Comparison of ENCODE assay signal across 10 cellular contexts in genomic region chr9:116686135-116686534, GRCh38. TPM values are rescaled to one million over a fixed set of nuclear protein-coding genes. Genes with fewer than 3 reads are reported as not detected.
DNase-seq lines count a peak whose midpoint lies in the region; ATAC-seq and TF ChIP-seq lines count a peak whose summit lies in the region.
"Had no signal": no experiment of that assay in that cellular context is flagged by ENCODE, and none has a peak within 500 bp of the region (broad histone marks: within the 10 kb centered on the region; RNA-seq: fewer than 3 reads in every experiment).

No MANE protein-coding gene starts in this region.

- H3K9ac ChIP-seq in SU-DHL-6 (ENCODE audit: low read length) (peak overlapping the region; percentile 61), iPS-15b (ENCODE audit: low read depth, low read length) (no peak overlapping the region)

- no peaks in the 10 kb centered on the region for H3K27me3 Mint-ChIP-seq in activated naive CD4-positive, alpha-beta T cell treated with anti-CD3 and anti-CD28 coated beads, Interleukin-2, amount 50 U/mL, for 24 hours
- no peaks in the 10 kb centered on the region for H3K27me3 Mint-ChIP-seq in stimulated activated naive CD8-positive, alpha-beta T cell treated with anti-CD3 and anti-CD28 coated beads, Interleukin-15, amount 100 ng/mL, for 72 hours

- H3K27me3 ChIP-seq in SU-DHL-6 (ENCODE audit: low read length) (no peaks in the 10 kb centered on the region), iPS-15b (ENCODE audit: control insufficient read depth, insufficient read depth, low read length) (peaks cover 14% of the 10 kb centered on the region), BE2C (no peaks in the 10 kb centered on the region)

- H3K4me2 ChIP-seq in SU-DHL-6 (ENCODE audit: low read depth, low read length, poor library complexity, severe bottlenecking), result peak overlapping the region; percentile 68

- peak overlapping the region; percentile 92 for H3K4me3 Mint-ChIP-seq in activated naive CD4-positive, alpha-beta T cell treated with anti-CD3 and anti-CD28 coated beads, Interleukin-2, amount 50 U/mL, for 24 hours
- peak overlapping the region; percentile 90 to 95 for H3K4me3 Mint-ChIP-seq in stimulated activated naive CD8-positive, alpha-beta T cell treated with anti-CD3 and anti-CD28 coated beads, Interleukin-15, amount 100 ng/mL, for 72 hours

- H3K79me2 ChIP-seq in SU-DHL-6 (ENCODE audit: insufficient read depth, low read length), result peaks cover 37% of the 10 kb centered on the region

- H3K36me3 Mint-ChIP-seq in activated naive CD4-positive, alpha-beta T cell treated with anti-CD3 and anti-CD28 coated beads, Interleukin-2, amount 50 U/mL, for 24 hours, result no peaks in the 10 kb centered on the region

- no peak overlapping the region for H3K27ac ChIP-seq in SU-DHL-6 (ENCODE audit: low read depth, low read length)

- H3K36me3 ChIP-seq in SU-DHL-6 (ENCODE audit: low read length), result no peaks in the 10 kb centered on the region
- no peaks in the 10 kb centered on the region for H3K36me3 ChIP-seq in iPS-15b (ENCODE audit: control insufficient read depth, insufficient read depth, low read length)
- H3K36me3 ChIP-seq in BE2C, result peaks cover 6% of the 10 kb centered on the region

- H2AFZ ChIP-seq in SU-DHL-6 (ENCODE audit: low read depth, low read length, severe bottlenecking), result peak overlapping the region; percentile 77

- peaks cover 60% of the 10 kb centered on the region for H3K4me1 Mint-ChIP-seq in activated naive CD4-positive, alpha-beta T cell treated with anti-CD3 and anti-CD28 coated beads, Interleukin-2, amount 50 U/mL, for 24 hours
- peaks cover 49% of the 10 kb centered on the region for H3K4me1 Mint-ChIP-seq in stimulated activated naive CD8-positive, alpha-beta T cell treated with anti-CD3 and anti-CD28 coated beads, Interleukin-15, amount 100 ng/mL, for 72 hours

- H3K4me1 ChIP-seq in iPS-15b (ENCODE audit: control insufficient read depth, insufficient read depth, low read length) (peaks cover 5% of the 10 kb centered on the region), BE2C (no peaks in the 10 kb centered on the region)

- DNase-seq in activated naive CD4-positive, alpha-beta T cell (lab: John Stamatoyannopoulos, UW), result no peak
- DNase-seq in stimulated activated naive CD8-positive, alpha-beta T cell treated with anti-CD3 and anti-CD28 coated beads, Interleukin-15, amount 100 ng/mL, for 72 hours, result no peak
- DNase-seq in DMS153 (lab: John Stamatoyannopoulos, UW) (no peak), BE2C (no peak)
- DNase-seq: activated CD8-positive, alpha-beta memory T cell treated with anti-CD3 and anti-CD28 coated beads for 24 hours; foreskin melanocyte had no signal

- H3K9me3 ChIP-seq in SU-DHL-6 (ENCODE audit: insufficient read depth, low read length) (peaks cover 4% of the 10 kb centered on the region; the same call in 1 of the 2 replicates), iPS-15b (ENCODE audit: control insufficient read depth, insufficient read depth, low read length) (no peaks in the 10 kb centered on the region), BE2C (no peaks in the 10 kb centered on the region)

- ATAC-seq in stimulated activated naive CD8-positive, alpha-beta T cell treated with anti-CD3 and anti-CD28 coated beads, Interleukin-15, amount 100 ng/mL, for 72 hours, result no peak
- ATAC-seq in GM19351 (IDR thresholded peaks at IDR 0.05; ENCODE audit: unreplicated experiment), result no peak

- peak overlapping the region; percentile 94 for H3K4me3 ChIP-seq in SU-DHL-6 (ENCODE audit: insufficient read depth, low read length, poor library complexity, severe bottlenecking)
- H3K4me3 ChIP-seq in iPS-15b (ENCODE audit: low read depth, low read length), result peak overlapping the region; percentile 61
- no peak overlapping the region for H3K4me3 ChIP-seq in BE2C (ENCODE audit: low read depth, low read length)

- H3K9me2 ChIP-seq in SU-DHL-6 (replicated peaks; ENCODE audit: insufficient read depth, low read length), result no peaks in the 10 kb centered on the region

- H3F3A ChIP-seq in SU-DHL-6 (ENCODE audit: insufficient read depth), result no peaks in the 10 kb centered on the region

- no peaks in the 10 kb centered on the region for H4K20me1 ChIP-seq in SU-DHL-6 (ENCODE audit: low read depth, low read length)

- no peaks in the 10 kb centered on the region for H3K9me3 Mint-ChIP-seq in activated naive CD4-positive, alpha-beta T cell treated with anti-CD3 and anti-CD28 coated beads, Interleukin-2, amount 50 U/mL, for 24 hours
- H3K9me3 Mint-ChIP-seq in stimulated activated naive CD8-positive, alpha-beta T cell treated with anti-CD3 and anti-CD28 coated beads, Interleukin-15, amount 100 ng/mL, for 72 hours, result peaks cover 0 to 7% of the 10 kb centered on the region in 2 donors

- peak overlapping the region; percentile 93 for H3K27ac Mint-ChIP-seq in activated naive CD4-positive, alpha-beta T cell treated with anti-CD3 and anti-CD28 coated beads, Interleukin-2, amount 50 U/mL, for 24 hours
- peak overlapping the region; percentile 78 to 96 for H3K27ac Mint-ChIP-seq in stimulated activated naive CD8-positive, alpha-beta T cell treated with anti-CD3 and anti-CD28 coated beads, Interleukin-15, amount 100 ng/mL, for 72 hours

- TF ChIP-seq CTCF in SU-DHL-6 (IDR thresholded peaks at IDR 0.05; ENCODE audit: insufficient read depth, low read length, poor library complexity, severe bottlenecking) (no peak), BE2C (IDR thresholded peaks at IDR 0.05; ENCODE audit: low read depth, low read length) (no peak)

RNA-seq across cellular contexts. Expression of gene TRIM32, which starts 1.0 kb away (rescaled TPM):
- 7.1 TPM for polyA plus RNA-seq in BE2C (2012; ENCODE audit: insufficient read depth, insufficient read length, low read depth)
